In genomic region chr5:62305358-62305714, GRCh38 we compare ENCODE assay signal across 8 cellular contexts. TPM values are rescaled to one million over a fixed set of nuclear protein-coding genes. Genes with fewer than 3 reads are reported as not detected.
DNase-seq lines count a peak whose midpoint lies in the region; ATAC-seq and TF ChIP-seq lines count a peak whose summit lies in the region.

No MANE protein-coding gene starts in this region.

- CTCF ChIA-PET in activated naive CD4-positive, alpha-beta T cell treated with anti-CD3 and anti-CD28 coated beads for 36 hours (lab: Charles Lee), result interaction anchor here (0.7 to 1.3 kb wide), 6 partner anchors 15 to 647 kb away, joined by 3 to 4 read pairs (median 3); no protein-coding TSS in a partner anchor

- H3K9ac ChIP-seq in adipocyte (ENCODE audit: low read length) (peak overlapping the region; percentile 86), liver (ENCODE audit: low read depth in 1 of 2, low read length in 2 of 2) (peak overlapping the region; percentile 71 to 79)

- H3K27me3 Mint-ChIP-seq in activated naive CD4-positive, alpha-beta T cell treated with anti-CD3 and anti-CD28 coated beads for 36 hours (ENCODE audit: low read depth), result no peaks in the 10 kb centered on the region

- peak overlapping the region; percentile 76 for H3K4me3 Mint-ChIP-seq in activated naive CD4-positive, alpha-beta T cell treated with anti-CD3 and anti-CD28 coated beads for 36 hours

- H3K27me3 ChIP-seq in adipocyte (replicated peaks; ENCODE audit: control insufficient read depth, insufficient read depth, low read length) (no peaks in the 10 kb centered on the region), liver (ENCODE audit: control insufficient read depth in 4 of 4, insufficient read depth in 4 of 4, low read length in 3 of 4) (no peaks in the 10 kb centered on the region), tibial artery (no peaks in the 10 kb centered on the region)

- 54% methylated on average over 4 of the region's 4 CpGs for WGBS in liver

- H3K36me3 Mint-ChIP-seq in activated naive CD4-positive, alpha-beta T cell treated with anti-CD3 and anti-CD28 coated beads for 36 hours (ENCODE audit: low read depth), result peaks cover 22% of the 10 kb centered on the region

- TF ChIP-seq CTCF in liver (IDR thresholded peaks at IDR 0.05; ENCODE audit: low read depth, low read length, missing input control) (no peak), tibial artery (IDR thresholded peaks at IDR 0.05) (no peak)

- H3K27ac Mint-ChIP-seq in activated naive CD4-positive, alpha-beta T cell treated with anti-CD3 and anti-CD28 coated beads for 36 hours, result peak overlapping the region; percentile 96

- H3K36me3 ChIP-seq in adipocyte (ENCODE audit: control insufficient read depth, insufficient read depth, low read length, severe bottlenecking) (no peaks in the 10 kb centered on the region), liver (ENCODE audit: control insufficient read depth in 4 of 4, insufficient read depth in 3 of 4, low read depth in 1 of 4, low read length in 3 of 4) (no peaks in the 10 kb centered on the region), tibial artery (no peaks in the 10 kb centered on the region)

- DNase-seq in activated naive CD4-positive, alpha-beta T cell treated with anti-CD3 and anti-CD28 coated beads for 36 hours, result no peak
- DNase-seq in activated naive CD4-positive, alpha-beta T cell (lab: John Stamatoyannopoulos, UW), result no peak
- DNase-seq in adipocyte (ENCODE audit: low read depth), result no peak
- no peak for DNase-seq in tibial artery
- DNase-seq in NCI-H748 treated with DMSO at 0.1 percent for 48 hours (lab: John Stamatoyannopoulos, UW), result no peak
- no peak for DNase-seq in HuH-7.5 (ENCODE audit: low spot score)

- no peak for ATAC-seq in GM18873 (IDR thresholded peaks at IDR 0.05; ENCODE audit: low FRiP score, unreplicated experiment)

- H3K4me1 ChIP-seq in adipocyte (ENCODE audit: control insufficient read depth, insufficient read depth, low read length), result peaks cover 13% of the 10 kb centered on the region
- H3K4me1 ChIP-seq in liver (ENCODE audit: control insufficient read depth in 4 of 4, insufficient read depth in 4 of 4, low read length in 3 of 4), result peaks cover 0 to 14% (median 2%) of the 10 kb centered on the region in 4 donors
- H3K4me1 ChIP-seq in tibial artery, result peaks cover 0 to 15% (median 13%) of the 10 kb centered on the region in 4 donors

- H3K9me3 Mint-ChIP-seq in activated naive CD4-positive, alpha-beta T cell treated with anti-CD3 and anti-CD28 coated beads for 36 hours, result no peaks in the 10 kb centered on the region

- H3K9me3 ChIP-seq in adipocyte (ENCODE audit: control insufficient read depth, low read length) (no peaks in the 10 kb centered on the region), liver (ENCODE audit: control insufficient read depth in 4 of 4, low read length in 3 of 4) (no peaks in the 10 kb centered on the region), tibial artery (no peaks in the 10 kb centered on the region)

- peak overlapping the region; percentile 90 for H3K4me3 ChIP-seq in adipocyte (ENCODE audit: low read length)
- peak overlapping the region; percentile 84 to 93 (median 87) for H3K4me3 ChIP-seq in liver (ENCODE audit: low read depth in 1 of 3, low read length in 3 of 3)
- H3K4me3 ChIP-seq in tibial artery, result peak overlapping the region; percentile 95 to 99

- peak overlapping the region; percentile 20 to 92 for H3K27ac ChIP-seq in liver (ENCODE audit: low read depth in 1 of 2, low read length in 2 of 2)
- H3K27ac ChIP-seq in tibial artery, result peak overlapping the region; percentile 86 to 91

- H3K4me1 Mint-ChIP-seq in activated naive CD4-positive, alpha-beta T cell treated with anti-CD3 and anti-CD28 coated beads for 36 hours (ENCODE audit: low read depth), result peaks cover 44% of the 10 kb centered on the region

- intact Hi-C loops in activated naive CD4-positive, alpha-beta T cell treated with anti-CD3 and anti-CD28 coated beads for 36 hours (cut with micrococcal nuclease), result loop anchor here (1.0 to 10.0 kb wide), 4 partner anchors 20 to 1141 kb away; partner anchors contain the start of genes SMIM15 and ZSWIM6
- intact Hi-C loops in tibial artery (cut with DNase I; ENCODE audit: low total_unique reads), result loop anchor here (10.0 kb wide), 1 partner anchor 81 kb away; no protein-coding TSS in a partner anchor

- no peak for TF ChIP-seq RAD21 in liver (IDR thresholded peaks at IDR 0.05)

TF ChIP-seq in liver, 16 proteins besides CTCF, POLR2A, EP300 and RAD21:
- TF ChIP-seq TAF1 (conservative IDR thresholded peaks at IDR 0.05) (no peak), HNF4G (IDR thresholded peaks at IDR 0.05) (no peak), YY1 (IDR thresholded peaks at IDR 0.05) (no peak), NR2F2 (IDR thresholded peaks at IDR 0.05) (no peak), RXRA (IDR thresholded peaks at IDR 0.05) (no peak), FOXA2 (IDR thresholded peaks at IDR 0.05) (no peak), ATF3 (IDR thresholded peaks at IDR 0.05) (no peak), JUND (IDR thresholded peaks at IDR 0.05) (no peak), REST (IDR thresholded peaks at IDR 0.05) (no peak), GABPA (IDR thresholded peaks at IDR 0.05 in 1 of 2, conservative IDR thresholded peaks at IDR 0.05 in 1 of 2) (no peak), EGR1 (IDR thresholded peaks at IDR 0.05; ENCODE audit: low read depth in 2 of 2) (no peak), MAX (IDR thresholded peaks at IDR 0.05) (no peak)

RNA-seq across cellular contexts. Expression of gene KIF2A, which starts 0.7 kb away (rescaled TPM):
- total RNA-seq in activated naive CD4-positive, alpha-beta T cell treated with anti-CD3 and anti-CD28 coated beads for 36 hours, result 100 to 1,000 TPM; 101 to 117 TPM
- total RNA-seq in liver, result 10 to 100 TPM in 1 of 2 donors, 1 to 10 TPM in 1; 7.2 to 17.5 TPM
- polyA plus RNA-seq in liver, result 1 to 10 TPM; 3.8 to 6.3 TPM

Comparison
In these comparisons a context has a peak if more than half of its experiments do, and no peak if none do; other contexts are left out.
1. RNA of gene KIF2A, which starts 0.7 kb away (total RNA-seq): 101 to 117 TPM in activated naive CD4-positive, alpha-beta T cell treated with anti-CD3 and anti-CD28 coated beads for 36 hours; 7.2 to 17.5 TPM in liver; every median in the first group is over 4 times any median in the second.
2. Peak in every context shown above with its lines, with median percentiles within 50 percentile points of each other: H3K4me3 ChIP-seq.